Comparison of ENCODE assay signal across 29 cellular contexts in genomic region chr22:46350111-46350510, GRCh38.
"Had no signal": no experiment of that assay in that cellular context is flagged by ENCODE, and none has a peak within 500 bp of the region (broad histone marks: within the 10 kb centered on the region; RNA-seq: fewer than 3 reads in every experiment).

No MANE protein-coding gene starts in this region.

- H3K27me3 Mint-ChIP-seq: activated B cell treated with CpG ODN at 0.5 μM for 24 hours; activated CD4-positive, alpha-beta memory T cell treated with anti-CD3 and anti-CD28 coated beads for 36 hours; activated CD4-positive, alpha-beta T cell treated with anti-CD3 and anti-CD28 coated beads, Interleukin-2, amount 10 ng/mL, durations not matched to agents 7 days and 5 days; activated naive CD8-positive, alpha-beta T cell treated with anti-CD3 and anti-CD28 coated beads, Interleukin-2, amount 50 U/mL, for 24 hours; T-cell had no signal

- ATAC-seq: activated naive CD4-positive, alpha-beta T cell treated with anti-CD3 and anti-CD28 coated beads, Interleukin-2, amount 50 U/mL, for 72 hours; activated naive CD8-positive, alpha-beta T cell treated with anti-CD3 and anti-CD28 coated beads, Interleukin-2, amount 50 U/mL, for 24 hours; activated T-cell treated with anti-CD3 and anti-CD28 coated beads, Interleukin-2, amount 50 U/mL, for 4 hours; K562; Panc1; T-cell had no signal

- H3K4me3 ChIP-seq: K562 had no signal

- FAIRE-seq: K562, TTC549 had no signal

- H3K4me3 Mint-ChIP-seq: activated B cell treated with CpG ODN at 0.5 μM for 24 hours; activated CD4-positive, alpha-beta memory T cell treated with anti-CD3 and anti-CD28 coated beads for 36 hours; activated CD4-positive, alpha-beta T cell treated with anti-CD3 and anti-CD28 coated beads, Interleukin-2, amount 10 ng/mL, durations not matched to agents 7 days and 5 days; activated naive CD8-positive, alpha-beta T cell treated with anti-CD3 and anti-CD28 coated beads, Interleukin-2, amount 50 U/mL, for 24 hours; activated T-cell treated with anti-CD3 and anti-CD28 coated beads, Interleukin-2, amount 50 U/mL, for 4 hours; T-cell had no signal

- H3K9me3 Mint-ChIP-seq: activated B cell treated with CpG ODN at 0.5 μM for 24 hours; activated CD4-positive, alpha-beta memory T cell treated with anti-CD3 and anti-CD28 coated beads for 36 hours; activated CD4-positive, alpha-beta T cell treated with anti-CD3 and anti-CD28 coated beads, Interleukin-2, amount 10 ng/mL, durations not matched to agents 7 days and 5 days; activated naive CD4-positive, alpha-beta T cell treated with anti-CD3 and anti-CD28 coated beads, Interleukin-2, amount 50 U/mL, for 72 hours; activated naive CD8-positive, alpha-beta T cell treated with anti-CD3 and anti-CD28 coated beads, Interleukin-2, amount 50 U/mL, for 24 hours; activated T-cell treated with anti-CD3 and anti-CD28 coated beads, Interleukin-2, amount 50 U/mL, for 4 hours; T-cell had no signal

- H3K27ac Mint-ChIP-seq: activated B cell treated with CpG ODN at 0.5 μM for 24 hours; activated CD4-positive, alpha-beta memory T cell treated with anti-CD3 and anti-CD28 coated beads for 36 hours; activated CD4-positive, alpha-beta T cell treated with anti-CD3 and anti-CD28 coated beads, Interleukin-2, amount 10 ng/mL, durations not matched to agents 7 days and 5 days; activated naive CD8-positive, alpha-beta T cell treated with anti-CD3 and anti-CD28 coated beads, Interleukin-2, amount 50 U/mL, for 24 hours; T-cell had no signal

- H3K4me1 Mint-ChIP-seq: activated CD4-positive, alpha-beta T cell treated with anti-CD3 and anti-CD28 coated beads, Interleukin-2, amount 10 ng/mL, durations not matched to agents 7 days and 5 days; T-cell had no signal

- DNase-seq: activated B cell treated with CpG ODN at 0.5 μM for 24 hours; activated CD4-positive, alpha-beta memory T cell treated with anti-CD3 and anti-CD28 coated beads for 36 hours; activated CD4-positive, alpha-beta T cell treated with anti-CD3 and anti-CD28 coated beads for 1 hour; activated CD4-positive, alpha-beta T cell treated with anti-CD3 and anti-CD28 coated beads, Interleukin-2, amount 10 ng/mL, durations not matched to agents 7 days and 5 days; activated CD8-positive, alpha-beta memory T cell treated with anti-CD3 and anti-CD28 coated beads for 24 hours; activated effector memory CD4-positive, alpha-beta T cell treated with anti-CD3 and anti-CD28 coated beads, Interleukin-2, amount 50 U/mL, for 16 hours; activated naive CD4-positive, alpha-beta T cell treated with Interleukin-2 at 50 U/mL for 16 hours; activated naive CD8-positive, alpha-beta T cell treated with anti-CD3 and anti-CD28 coated beads, Interleukin-2, amount 50 U/mL, for 24 hours; activated T-cell treated with anti-CD3 and anti-CD28 coated beads, Interleukin-2, amount 50 U/mL, for 4 hours; amniotic stem cell; Karpas-422; MM.1S; NCI-H1105; NCI-H1436; NCI-H1694 treated with DMSO at 0.1 percent for 48 hours; NCI-H2029 treated with DMSO at 0.1 percent for 48 hours; NCI-H510A treated with DMSO at 0.1 percent for 48 hours; NCI-H69; NK-92 treated with Interleukin-12 subunit alpha and Interleukin-12 subunit beta, amount 100 ng/mL, for 24 hours; OCI-M1; RPMI8226; SHP77 treated with DMSO at 0.1 percent for 48 hours; T-cell; T-helper 2 cell; T1000 had no signal
